ENCODE assay signal across 8 cellular contexts in genomic region chr19:58348080-58348479, GRCh38. TPM values are rescaled to one million over a fixed set of nuclear protein-coding genes. Genes with fewer than 3 reads are reported as not detected.
DNase-seq lines count a peak whose midpoint lies in the region; ATAC-seq, FAIRE-seq and TF ChIP-seq lines count a peak whose summit lies in the region.
"Not testable (repeated sequence)": the region's sequence is repeated elsewhere in the genome, so short reads cannot be mapped to it uniquely, and the experiment has no call there.

No MANE protein-coding gene starts in this region.

- TF ChIP-seq POLR2A in A549 (IDR thresholded peaks at IDR 0.05; ENCODE audit: low read length); gastrocnemius medialis (IDR thresholded peaks at IDR 0.05): not testable (repeated sequence)

- DNase-seq in A549 (ENCODE audit: low read depth in 1 of 2, low spot score in 1 of 2); MG63; bronchial epithelial cell (ENCODE audit: low read depth); glutamatergic neuron; mesothelial cell of epicardium (ENCODE audit: low spot score in 2 of 2, unreplicated experiment in 2 of 2); gastrocnemius medialis: not testable (repeated sequence)
- peak; percentile 18 for DNase-seq in activated CD4-positive, alpha-beta memory T cell treated with anti-CD3 and anti-CD28 coated beads for 36 hours

- H3K4me3 ChIP-seq in A549 (peak overlapping the region; percentile 53), MG63 (peak overlapping the region; percentile 92), bronchial epithelial cell (ENCODE audit: low read depth, low read length) (peak overlapping the region; percentile 36), gastrocnemius medialis (peak overlapping the region; percentile 55 to 57 (median 56))

- TF ChIP-seq RAD21 in A549 (conservative IDR thresholded peaks at IDR 0.05 in 1 of 2, IDR thresholded peaks at IDR 0.05 in 1 of 2) = not testable (repeated sequence)

- ATAC-seq in A549 = peak in 1 of 2 experiments; percentile 12; a peak in 3 of 6 replicates
- peak; percentile 6 for ATAC-seq in GM18909 (IDR thresholded peaks at IDR 0.05; ENCODE audit: poor library complexity, unreplicated experiment)
- not testable (repeated sequence) for ATAC-seq in gastrocnemius medialis

- not testable (repeated sequence) for FAIRE-seq in A549 (lab: Jason Lieb, UNC); bronchial epithelial cell (lab: Jason Lieb, UNC)

- H3K9me3 Mint-ChIP-seq in activated CD4-positive, alpha-beta memory T cell treated with anti-CD3 and anti-CD28 coated beads for 36 hours; mesothelial cell of epicardium: not testable (repeated sequence)
- peaks cover 14% of the 10 kb centered on the region for H3K9me3 Mint-ChIP-seq in glutamatergic neuron (ENCODE audit: unreplicated experiment)

- CTCF ChIA-PET in A549 (lab: Yijun Ruan, JAX) = interaction anchor here (0.6 to 2.2 kb wide), 4 partner anchors 14 to 59 kb away, joined by 3 to 14 read pairs (median 4); no protein-coding TSS in a partner anchor
- CTCF ChIA-PET in activated CD4-positive, alpha-beta memory T cell treated with anti-CD3 and anti-CD28 coated beads for 36 hours (lab: Charles Lee) = interaction anchor here (1.2 to 2.1 kb wide), 3 partner anchors 8 to 171 kb away, joined by 3 to 8 read pairs (median 6); partner anchors contain the start of genes ZBTB45 and ZSCAN22

- not testable (repeated sequence) for TF ChIP-seq CTCF in A549 (IDR thresholded peaks at IDR 0.05); bronchial epithelial cell (IDR thresholded peaks at IDR 0.05; ENCODE audit: insufficient read depth, low read length, severe bottlenecking); glutamatergic neuron (IDR thresholded peaks at IDR 0.05; ENCODE audit: partially characterized antibody, unreplicated experiment); mesothelial cell of epicardium (IDR thresholded peaks at IDR 0.05; ENCODE audit: unreplicated experiment); gastrocnemius medialis (IDR thresholded peaks at IDR 0.05 in 4 of 5, conservative IDR thresholded peaks at IDR 0.05 in 1 of 5)

- H3K27ac Mint-ChIP-seq in activated CD4-positive, alpha-beta memory T cell treated with anti-CD3 and anti-CD28 coated beads for 36 hours; mesothelial cell of epicardium: not testable (repeated sequence)
- H3K27ac Mint-ChIP-seq in glutamatergic neuron (ENCODE audit: unreplicated experiment) = peak overlapping the region; percentile 84

- not testable (repeated sequence) for H3K36me3 ChIP-seq in MG63; bronchial epithelial cell (ENCODE audit: control insufficient read depth, insufficient read depth, low read length); gastrocnemius medialis

- intact Hi-C loops in activated CD4-positive, alpha-beta memory T cell treated with anti-CD3 and anti-CD28 coated beads for 36 hours (cut with micrococcal nuclease) = loop anchor here (5.0 kb wide), 1 partner anchor 59 kb away; the partner anchor contains the start of gene ZNF584
- intact Hi-C loops in gastrocnemius medialis (cut with DNase I; ENCODE audit: low total_unique reads) = not testable (repeated sequence)

- H3K4me1 Mint-ChIP-seq in activated CD4-positive, alpha-beta memory T cell treated with anti-CD3 and anti-CD28 coated beads for 36 hours (ENCODE audit: low read depth) = peaks cover 21% of the 10 kb centered on the region
- H3K4me1 Mint-ChIP-seq in glutamatergic neuron (ENCODE audit: low read depth, unreplicated experiment) = not testable (repeated sequence)
- H3K4me1 Mint-ChIP-seq in mesothelial cell of epicardium = peaks cover 16% of the 10 kb centered on the region

- peak overlapping the region; percentile 92 for H3K4me3 Mint-ChIP-seq in activated CD4-positive, alpha-beta memory T cell treated with anti-CD3 and anti-CD28 coated beads for 36 hours
- peak overlapping the region; percentile 97 for H3K4me3 Mint-ChIP-seq in glutamatergic neuron (ENCODE audit: unreplicated experiment)
- peak overlapping the region; percentile 90 for H3K4me3 Mint-ChIP-seq in mesothelial cell of epicardium

- in situ Hi-C loops in gastrocnemius medialis (cut with MboI; ENCODE audit: low sequenced_read_pairs in 4 of 4) = not testable (repeated sequence)

- H3K27ac ChIP-seq in A549 (peak overlapping the region; percentile 52 to 82), gastrocnemius medialis (peak overlapping the region in 2 of 4 donors; percentile 21 to 64)

- POLR2A ChIA-PET in A549 (lab: Yijun Ruan, JAX) = interaction anchor here (1.0 to 4.4 kb wide), 3 partner anchors 15 to 70 kb away, joined by 3 to 33 read pairs (median 3); partner anchors contain the start of genes ZNF497 and ZNF8
- POLR2A ChIA-PET in activated CD4-positive, alpha-beta memory T cell treated with anti-CD3 and anti-CD28 coated beads for 36 hours (lab: Charles Lee) = interaction anchor here (0.6 to 2.3 kb wide), 3 partner anchors 15 to 34 kb away, joined by 3 to 12 read pairs (median 5); partner anchors contain the start of genes ZNF497, ZNF837 and ZSCAN22

- H3K27me3 ChIP-seq in MG63; bronchial epithelial cell (ENCODE audit: control insufficient read depth, insufficient read depth, low read length): not testable (repeated sequence)
- H3K27me3 ChIP-seq in gastrocnemius medialis = peaks cover 15 to 41% (median 31%) of the 10 kb centered on the region in 3 donors

- H3K36me3 Mint-ChIP-seq in activated CD4-positive, alpha-beta memory T cell treated with anti-CD3 and anti-CD28 coated beads for 36 hours; glutamatergic neuron (ENCODE audit: unreplicated experiment); mesothelial cell of epicardium: not testable (repeated sequence)

- peak overlapping the region; percentile 90 for H3K4me2 ChIP-seq in A549

- not testable (repeated sequence) for H3K27me3 Mint-ChIP-seq in activated CD4-positive, alpha-beta memory T cell treated with anti-CD3 and anti-CD28 coated beads for 36 hours; glutamatergic neuron (ENCODE audit: unreplicated experiment)
- peaks cover 31% of the 10 kb centered on the region for H3K27me3 Mint-ChIP-seq in mesothelial cell of epicardium (ENCODE audit: low read depth)

- not testable (repeated sequence) for H3K4me1 ChIP-seq in A549, gastrocnemius medialis

- H3K9me3 ChIP-seq in A549 = peaks cover 16% of the 10 kb centered on the region; the same call in 2 of the 3 replicates
- H3K9me3 ChIP-seq in MG63, gastrocnemius medialis: not testable (repeated sequence)

- TF ChIP-seq EP300 in A549 (IDR thresholded peaks at IDR 0.05) = not testable (repeated sequence)

- 8% methylated on average over 12 of the region's 12 CpGs for WGBS in A549 (ENCODE audit: missing lambda C conversion rate)

RNA-seq across cellular contexts. Expression of gene A1BG, which starts 5.2 kb away (rescaled TPM):
- polyA plus RNA-seq in A549 (2011; rRNA removed) (1.5 and 2.5 TPM in 2 replicates), A549 (2017; fragmentation: RNase III; extraction: RNeasy Plus Mini Kit Qiagen cat#74134 plus additional on column Dnase treatment) (9.3 to 11.1 TPM (median 9.5 TPM) in 3 replicates)
- 10.7 and 15.5 TPM in 2 replicates for polyA plus RNA-seq in A549 (2012; cell fraction: cytosol; rRNA removed)
- 12.5 and 14.9 TPM in 2 replicates for polyA plus RNA-seq in A549 (2012; cell fraction: nucleus; rRNA removed)
- polyA minus RNA-seq in A549 (2011; rRNA and poly(A)+ RNA removed) = 0.15 and 1.0 TPM in 2 replicates
- 29.0 TPM in 1 of 2 replicates, not detected in the other for total RNA-seq in MG63 (2014; rRNA removed; shearing (Covaris generic); ENCODE audit: low replicate concordance)
- total RNA-seq in activated CD4-positive, alpha-beta memory T cell treated with anti-CD3 and anti-CD28 coated beads for 36 hours = 10 to 100 TPM in 1 of 2 experiments, 1 to 10 TPM in 1; 9.9 to 12.9 TPM
- total RNA-seq in bronchial epithelial cell (2.1 and 4.7 TPM in 2 replicates), glutamatergic neuron (ENCODE audit: unreplicated experiment) (27.3 TPM), mesothelial cell of epicardium (12.3 to 15.5 TPM (median 13.1 TPM) in 3 replicates), gastrocnemius medialis (10 to 100 TPM in 1 of 4 donors, 1 to 10 TPM in 2, not detected in 1; 4.5 to 12.5 (median 9.0) TPM)

RNA-seq across cellular contexts. Expression of gene ZNF497, which starts 14.5 kb away (rescaled TPM):
- polyA plus RNA-seq in A549 (2011; rRNA removed) (1.1 and 1.4 TPM in 2 replicates), A549 (2017; fragmentation: RNase III; extraction: RNeasy Plus Mini Kit Qiagen cat#74134 plus additional on column Dnase treatment) (1.6 to 2.4 TPM (median 2.0 TPM) in 3 replicates)
- polyA plus RNA-seq in A549 (2012; cell fraction: cytosol; rRNA removed) = 1.2 and 1.9 TPM in 2 replicates
- polyA plus RNA-seq in A549 (2012; cell fraction: nucleus; rRNA removed) = 8.8 and 15.6 TPM in 2 replicates
- 2.1 and 4.2 TPM in 2 replicates for polyA minus RNA-seq in A549 (2011; rRNA and poly(A)+ RNA removed)
- total RNA-seq in MG63 (2014; rRNA removed; shearing (Covaris generic); ENCODE audit: low replicate concordance) = 3.0 and 3.2 TPM in 2 replicates
- under 1 TPM; 0.31 to 0.93 TPM for total RNA-seq in activated CD4-positive, alpha-beta memory T cell treated with anti-CD3 and anti-CD28 coated beads for 36 hours
- total RNA-seq in bronchial epithelial cell (0.53 and 2.2 TPM in 2 replicates), glutamatergic neuron (ENCODE audit: unreplicated experiment) (3.5 TPM), mesothelial cell of epicardium (6.6 to 7.6 TPM (median 6.9 TPM) in 3 replicates), gastrocnemius medialis (under 1 TPM in 3 of 4 donors, not detected in 1; 0.07 to 0.87 (median 0.36) TPM)

RNA-seq across cellular contexts. Expression of gene ZSCAN22, which starts 21.3 kb away (rescaled TPM):
- polyA plus RNA-seq in A549 (2011; rRNA removed) (4.4 and 5.3 TPM in 2 replicates), A549 (2017; fragmentation: RNase III; extraction: RNeasy Plus Mini Kit Qiagen cat#74134 plus additional on column Dnase treatment) (2.0 to 2.2 TPM (median 2.0 TPM) in 3 replicates)
- polyA plus RNA-seq in A549 (2012; cell fraction: cytosol; rRNA removed) = 2.1 and 2.5 TPM in 2 replicates
- 3.0 and 3.6 TPM in 2 replicates for polyA plus RNA-seq in A549 (2012; cell fraction: nucleus; rRNA removed)
- 12.4 and 12.9 TPM in 2 replicates for polyA minus RNA-seq in A549 (2011; rRNA and poly(A)+ RNA removed)
- total RNA-seq in MG63 (2014; rRNA removed; shearing (Covaris generic); ENCODE audit: low replicate concordance) = 0.12 and 2.5 TPM in 2 replicates
- 1 to 10 TPM; 3.1 to 3.3 TPM for total RNA-seq in activated CD4-positive, alpha-beta memory T cell treated with anti-CD3 and anti-CD28 coated beads for 36 hours
- total RNA-seq in bronchial epithelial cell (1.8 and 2.2 TPM in 2 replicates), glutamatergic neuron (ENCODE audit: unreplicated experiment) (4.9 TPM), mesothelial cell of epicardium (3.6 to 3.8 TPM (median 3.7 TPM) in 3 replicates), gastrocnemius medialis (1 to 10 TPM; 1.1 to 2.4 (median 1.8) TPM)

RNA-seq across cellular contexts. Expression of gene ZNF837, which starts 32.8 kb away (rescaled TPM):
- polyA plus RNA-seq in A549 (2011; rRNA removed) = 0.70 and 0.74 TPM in 2 replicates
- polyA plus RNA-seq in A549 (2012; cell fraction: cytosol; rRNA removed) = 0.93 and 1.6 TPM in 2 replicates
- polyA plus RNA-seq in A549 (2012; cell fraction: nucleus; rRNA removed) = 2.0 and 2.4 TPM in 2 replicates
- polyA plus RNA-seq in A549 (2017; fragmentation: RNase III; extraction: RNeasy Plus Mini Kit Qiagen cat#74134 plus additional on column Dnase treatment) = 0.62 to 1.1 TPM (median 1.0 TPM) in 3 replicates
- polyA minus RNA-seq in A549 (2011; rRNA and poly(A)+ RNA removed) = 0.29 and 0.41 TPM in 2 replicates
- 1.4 and 4.0 TPM in 2 replicates for total RNA-seq in MG63 (2014; rRNA removed; shearing (Covaris generic); ENCODE audit: low replicate concordance)
- 1 to 10 TPM; 2.1 to 2.4 TPM for total RNA-seq in activated CD4-positive, alpha-beta memory T cell treated with anti-CD3 and anti-CD28 coated beads for 36 hours
- 2.4 and 2.6 TPM in 2 replicates for total RNA-seq in bronchial epithelial cell
- 2.0 TPM for total RNA-seq in glutamatergic neuron (ENCODE audit: unreplicated experiment)
- total RNA-seq in mesothelial cell of epicardium = 3.1 to 4.2 TPM (median 3.9 TPM) in 3 replicates
- total RNA-seq in gastrocnemius medialis = under 1 TPM in 2 of 4 donors, not detected in 2; 0.11 to 0.36 TPM

RNA-seq across cellular contexts. Expression of gene RPS5, which starts 39.0 kb away (rescaled TPM):
- polyA plus RNA-seq in A549 (2011; rRNA removed) (2,475 and 2,940 TPM in 2 replicates), A549 (2017; fragmentation: RNase III; extraction: RNeasy Plus Mini Kit Qiagen cat#74134 plus additional on column Dnase treatment) (2,123 to 2,259 TPM (median 2,149 TPM) in 3 replicates)
- polyA plus RNA-seq in A549 (2012; cell fraction: cytosol; rRNA removed) = 6,321 and 6,544 TPM in 2 replicates
- 4,034 and 5,125 TPM in 2 replicates for polyA plus RNA-seq in A549 (2012; cell fraction: nucleus; rRNA removed)
- 2,205 and 2,566 TPM in 2 replicates for polyA minus RNA-seq in A549 (2011; rRNA and poly(A)+ RNA removed)
- total RNA-seq in MG63 (2014; rRNA removed; shearing (Covaris generic); ENCODE audit: low replicate concordance) = 3,455 and 3,636 TPM in 2 replicates
- total RNA-seq in activated CD4-positive, alpha-beta memory T cell treated with anti-CD3 and anti-CD28 coated beads for 36 hours = 1,000 to 10,000 TPM; 1,415 to 1,438 TPM
- total RNA-seq in bronchial epithelial cell (3,518 and 4,823 TPM in 2 replicates), glutamatergic neuron (ENCODE audit: unreplicated experiment) (571 TPM), mesothelial cell of epicardium (985 to 1,018 TPM (median 1,016 TPM) in 3 replicates), gastrocnemius medialis (1,000 to 10,000 TPM; 1,345 to 1,665 (median 1,438) TPM)

Comparison
In these comparisons a context has a peak if more than half of its experiments do, and no peak if none do; other contexts are left out.
1. H3K4me3 ChIP-seq: peak in every context shown above with its lines; median percentile 92 in MG63; 56 in gastrocnemius medialis; 53 in A549; 36 in bronchial epithelial cell.